Comparison of ENCODE assay signal across 8 cellular contexts in genomic region chr22:28882545-28882877, GRCh38. TPM values are rescaled to one million over a fixed set of nuclear protein-coding genes. Genes with fewer than 3 reads are reported as not detected.
DNase-seq lines count a peak whose midpoint lies in the region; ATAC-seq and TF ChIP-seq lines count a peak whose summit lies in the region.

No MANE protein-coding gene starts in this region.

- DNase-seq in GM23248 (peak; percentile 63), RPMI8226 (peak; percentile 54), naive B cell (no peak), amniotic stem cell (lab: John Stamatoyannopoulos, UW) (no peak), adrenal gland (no peak)
- DNase-seq in effector memory CD4-positive, alpha-beta T cell = no peak
- DNase-seq in stimulated activated naive CD4-positive, alpha-beta T cell treated with Interleukin-2 at 50 U/mL for 16 hours (lab: John Stamatoyannopoulos, UW) = no peak

- no peaks in the 10 kb centered on the region for H3K9me2 ChIP-seq in GM23248 (ENCODE audit: insufficient read depth)

- H3K4me2 ChIP-seq in GM23248 (ENCODE audit: unreplicated experiment) = peak overlapping the region; percentile 95

- H3K4me3 Mint-ChIP-seq in naive B cell = peak overlapping the region; percentile 85 to 95 (median 90)

- peaks cover 9% of the 10 kb centered on the region; the same call in 1 of the 2 replicates for H3K4me1 ChIP-seq in GM23248 (ENCODE audit: insufficient read depth)
- H3K4me1 ChIP-seq in effector memory CD4-positive, alpha-beta T cell (ENCODE audit: control insufficient read depth, insufficient read depth, low read length, poor library complexity, severe bottlenecking) = peaks cover 11% of the 10 kb centered on the region
- peaks cover 16 to 19% of the 10 kb centered on the region in 2 donors for H3K4me1 ChIP-seq in adrenal gland (replicated peaks in 1 of 2)

- H3K4me3 ChIP-seq in GM23248 (peak overlapping the region; percentile 85), adrenal gland (peak overlapping the region in 2 of 4 donors; percentile 46 to 73)
- H3K4me3 ChIP-seq in effector memory CD4-positive, alpha-beta T cell (ENCODE audit: insufficient read depth, low read depth, low read length, poor library complexity, severe bottlenecking) = peak overlapping the region; percentile 84

- TF ChIP-seq POLR2A in adrenal gland (IDR thresholded peaks at IDR 0.05) = no peak

- H3K79me2 ChIP-seq in GM23248 (ENCODE audit: insufficient read depth) = peaks cover 26% of the 10 kb centered on the region

- H3K4me1 Mint-ChIP-seq in naive B cell = peaks cover 20 to 23% (median 22%) of the 10 kb centered on the region in 3 donors

- peaks cover 4% of the 10 kb centered on the region; the same call in 1 of the 2 replicates for H4K20me1 ChIP-seq in GM23248 (ENCODE audit: insufficient read depth)

- no peaks in the 10 kb centered on the region for H3K36me3 Mint-ChIP-seq in naive B cell

- H3K27me3 Mint-ChIP-seq in naive B cell = peaks cover 6 to 18% (median 9%) of the 10 kb centered on the region in 3 donors

- peak overlapping the region; percentile 72 for H3K9ac ChIP-seq in GM23248

- H3K27ac ChIP-seq in GM23248 = no peak overlapping the region
- no peak overlapping the region for H3K27ac ChIP-seq in effector memory CD4-positive, alpha-beta T cell (ENCODE audit: insufficient read depth, low read length, poor library complexity, severe bottlenecking)
- H3K27ac ChIP-seq in adrenal gland = peak overlapping the region in 2 of 5 donors; percentile 21 to 32

- WGBS in GM23248 (ENCODE audit: low coverage in 1 of 2, low lambda C conversion rate in 2 of 2, missing lambda C conversion rate in 2 of 2), 2 experiments = 0 to 8% methylated on average over 5 of the region's 5 CpGs
- WGBS in adrenal gland, 4 donors = 0 to 7% (median 5%) methylated on average over 2 to 5 of the region's 5 CpGs

- H3F3A ChIP-seq in GM23248 (ENCODE audit: insufficient read depth) = peaks cover 5% of the 10 kb centered on the region; the same call in 1 of the 2 replicates

- no peak for TF ChIP-seq CTCF in adrenal gland (IDR thresholded peaks at IDR 0.05)

- H3K36me3 ChIP-seq in GM23248 (ENCODE audit: low read depth) (no peaks in the 10 kb centered on the region), adrenal gland (replicated peaks in 1 of 2) (no peaks in the 10 kb centered on the region)
- H3K36me3 ChIP-seq in effector memory CD4-positive, alpha-beta T cell (ENCODE audit: control insufficient read depth, insufficient read depth, low read length) = no peaks in the 10 kb centered on the region

- H3K27me3 ChIP-seq in GM23248 (replicated peaks; ENCODE audit: insufficient read depth) (no peaks in the 10 kb centered on the region), adrenal gland (no peaks in the 10 kb centered on the region)
- peaks cover 3% of the 10 kb centered on the region for H3K27me3 ChIP-seq in effector memory CD4-positive, alpha-beta T cell (replicated peaks; ENCODE audit: control insufficient read depth, insufficient read depth, low read length, poor library complexity, severe bottlenecking)

- H3K9me3 ChIP-seq in GM23248 (ENCODE audit: low read depth) (no peaks in the 10 kb centered on the region), adrenal gland (replicated peaks in 1 of 3) (no peaks in the 10 kb centered on the region)
- H3K9me3 ChIP-seq in effector memory CD4-positive, alpha-beta T cell (ENCODE audit: control insufficient read depth, low read length) = no peaks in the 10 kb centered on the region

- H3K9me3 Mint-ChIP-seq in naive B cell = peaks cover 0 to 2% (median 0%) of the 10 kb centered on the region in 7 donors

- H3K27ac Mint-ChIP-seq in naive B cell = peak overlapping the region in 5 of 6 donors; percentile 14 to 86 (median 58)

- ATAC-seq in naive B cell (ENCODE audit: low read depth in 2 of 2) = no peak
- no peak for ATAC-seq in GM18870 (IDR thresholded peaks at IDR 0.05; ENCODE audit: unreplicated experiment)

- intact Hi-C loops in adrenal gland (cut with DNase I) = loop anchor here in 1 of 2 donors (10.0 kb wide), 1 partner anchor 142 kb away; no protein-coding TSS in a partner anchor

- in situ Hi-C loops in GM23248 (cut with MboI) = no loop called here

- H2AFZ ChIP-seq in GM23248 = peak overlapping the region; percentile 99

RNA-seq across cellular contexts. Expression of gene ZNRF3, which starts 0.9 kb away (rescaled TPM):
- 1.8 and 3.9 TPM in 2 replicates for total RNA-seq in GM23248 (2014; rRNA removed; shearing (Covaris generic))
- 0.56 and 0.60 TPM in 2 replicates for polyA plus RNA-seq in GM23248 (2016; fragmentation: Nextera tagmentation; extraction: Ambion mirVana)
- polyA plus RNA-seq in naive B cell (ENCODE audit: low read depth in 6 of 6) = under 1 TPM in 4 of 6 donors, not detected in 2; 0.09 to 0.23 (median 0.17) TPM
- 10 to 100 TPM; 15.1 to 40.9 (median 23.9) TPM for total RNA-seq in adrenal gland
- polyA plus RNA-seq in adrenal gland = 1 to 10 TPM; 3.1 to 8.7 (median 5.1) TPM

Comparison
In these comparisons a context has a peak if more than half of its experiments do, and no peak if none do; other contexts are left out.
1. DNase-seq: peak in GM23248 (single experiment) and RPMI8226 (single experiment); none in effector memory CD4-positive, alpha-beta T cell (0 of 3), naive B cell (single experiment), amniotic stem cell (single experiment), adrenal gland (0 of 7) and stimulated activated naive CD4-positive, alpha-beta T cell treated with Interleukin-2 at 50 U/mL for 16 hours (single experiment).